Comparison of ENCODE assay signal across 15 cellular contexts in genomic region chrX:123975180-123975579, GRCh38. TPM values are rescaled to one million over a fixed set of nuclear protein-coding genes. Genes with fewer than 3 reads are reported as not detected.
DNase-seq lines count a peak whose midpoint lies in the region; ATAC-seq and TF ChIP-seq lines count a peak whose summit lies in the region.
"Had no signal": no experiment of that assay in that cellular context is flagged by ENCODE, and none has a peak within 500 bp of the region (broad histone marks: within the 10 kb centered on the region; RNA-seq: fewer than 3 reads in every experiment).

No MANE protein-coding gene starts in this region.

- H3K9me3 ChIP-seq in RWPE2 (ENCODE audit: severe bottlenecking), result no peaks in the 10 kb centered on the region
- H3K9me3 ChIP-seq in esophagus muscularis mucosa, result no peaks in the 10 kb centered on the region
- H3K9me3 ChIP-seq: adrenal gland, vagina had no signal

- peaks cover 42 to 58% (median 55%) of the 10 kb centered on the region in 3 donors for H3K4me1 Mint-ChIP-seq in T-cell

- TF ChIP-seq EP300 in esophagus muscularis mucosa (IDR thresholded peaks at IDR 0.05), result no peak

- no peak overlapping the region for H3K4me3 ChIP-seq in RWPE2 (ENCODE audit: severe bottlenecking)
- H3K4me3 ChIP-seq in esophagus muscularis mucosa, result peak overlapping the region in 1 of 4 donors; percentile 31
- H3K4me3 ChIP-seq: adrenal gland, vagina had no signal

- CTCF ChIA-PET in T-cell (lab: Charles Lee), result no interaction called here

- no peaks in the 10 kb centered on the region for H3K9me3 Mint-ChIP-seq in T-cell
- H3K9me3 Mint-ChIP-seq: stimulated activated effector memory CD8-positive, alpha-beta T cell treated with anti-CD3 and anti-CD28 coated beads, Interleukin-12 subunit alpha, Interleukin-12 subunit beta, amount 100 ng/mL, for 72 hours had no signal

- DNase-seq in EL (peak; percentile 31), RWPE2 (ENCODE audit: low spot score) (no peak), esophagus muscularis mucosa (ENCODE audit: extremely low spot score) (no peak), pulmonary artery endothelial cell (ENCODE audit: low read depth, low spot score) (peak; percentile 20), T-cell (no peak), NCI-H128 (lab: John Stamatoyannopoulos, UW; ENCODE audit: unreplicated experiment) (no peak), retina (no peak), RKO (ENCODE audit: low spot score) (no peak)
- DNase-seq: activated T-cell treated with anti-CD3 and anti-CD28 coated beads, Interleukin-2, amount 50 U/mL, for 1 hour; adrenal gland; effector CD4-positive, alpha-beta T cell; stimulated activated CD4-positive, alpha-beta T cell treated with anti-CD3 and anti-CD28 coated beads, Interleukin-4, amount 100 ng/mL, for 24 hours had no signal

- no peak overlapping the region for H3K27ac Mint-ChIP-seq in T-cell
- H3K27ac Mint-ChIP-seq: stimulated activated effector memory CD8-positive, alpha-beta T cell treated with anti-CD3 and anti-CD28 coated beads, Interleukin-12 subunit alpha, Interleukin-12 subunit beta, amount 100 ng/mL, for 72 hours had no signal

- TF ChIP-seq CTCF in RWPE2 (IDR thresholded peaks at IDR 0.05; ENCODE audit: poor library complexity, severe bottlenecking) (no peak), esophagus muscularis mucosa (IDR thresholded peaks at IDR 0.05) (no peak)

- 51% methylated on average over 6 of the region's 6 CpGs for WGBS in esophagus muscularis mucosa

- intact Hi-C loops in esophagus muscularis mucosa (cut with DNase I), result loop anchor here (2.0 kb wide), 1 partner anchor 14 kb away; the partner anchor contains the start of gene STAG2

- no peaks in the 10 kb centered on the region for H3K36me3 Mint-ChIP-seq in T-cell

- peak; percentile 49; the same call in 1 of the 3 replicates for ATAC-seq in RWPE2 (ENCODE audit: low read depth)
- ATAC-seq in T-cell (replicated peaks in 1 of 4), result no peak
- ATAC-seq: stimulated activated effector memory CD8-positive, alpha-beta T cell treated with anti-CD3 and anti-CD28 coated beads, Interleukin-12 subunit alpha, Interleukin-12 subunit beta, amount 100 ng/mL, for 72 hours had no signal

- TF ChIP-seq POLR2A in esophagus muscularis mucosa (IDR thresholded peaks at IDR 0.05; ENCODE audit: low read depth), result no peak

- no peak overlapping the region for H3K4me3 Mint-ChIP-seq in T-cell
- H3K4me3 Mint-ChIP-seq: stimulated activated effector memory CD8-positive, alpha-beta T cell treated with anti-CD3 and anti-CD28 coated beads, Interleukin-12 subunit alpha, Interleukin-12 subunit beta, amount 100 ng/mL, for 72 hours had no signal

- no peaks in the 10 kb centered on the region for H3K27me3 ChIP-seq in RWPE2 (ENCODE audit: insufficient read depth, poor library complexity, severe bottlenecking)
- no peaks in the 10 kb centered on the region for H3K27me3 ChIP-seq in esophagus muscularis mucosa
- H3K27me3 ChIP-seq: adrenal gland, vagina had no signal

- peak overlapping the region; percentile 11 for H3K27ac ChIP-seq in RWPE2 (ENCODE audit: poor library complexity, severe bottlenecking)
- H3K27ac ChIP-seq in esophagus muscularis mucosa (replicated peaks in 1 of 4), result peak overlapping the region; percentile 34 to 78 (median 69)
- H3K27ac ChIP-seq: adrenal gland, C4-2B, vagina had no signal

- no peaks in the 10 kb centered on the region for H3K27me3 Mint-ChIP-seq in T-cell

- H3K4me1 ChIP-seq in RWPE2 (ENCODE audit: insufficient read depth, poor library complexity, severe bottlenecking) (no peaks in the 10 kb centered on the region), esophagus muscularis mucosa (peaks cover 5 to 89% (median 64%) of the 10 kb centered on the region in 4 donors)

- H3K36me3 ChIP-seq in RWPE2 (ENCODE audit: low read depth) (no peaks in the 10 kb centered on the region), esophagus muscularis mucosa (no peaks in the 10 kb centered on the region)
- H3K36me3 ChIP-seq: adrenal gland, vagina had no signal

- POLR2A ChIA-PET in T-cell (lab: Charles Lee), result no interaction called here

RNA-seq across cellular contexts. Expression of gene STAG2, which starts 13.7 kb away (rescaled TPM):
- total RNA-seq in esophagus muscularis mucosa (10 to 100 TPM; 60.6 to 94.3 (median 84.7) TPM), pulmonary artery endothelial cell (87.6 and 112 TPM in 2 replicates), T-cell (10 to 100 TPM; 80.7 to 98.7 (median 95.2) TPM)

Comparison
In these comparisons a context has a peak if more than half of its experiments do, and no peak if none do; other contexts are left out.
1. DNase-seq: peak in EL (single experiment) and pulmonary artery endothelial cell (single experiment); none in RWPE2 (single experiment), esophagus muscularis mucosa (single experiment), T-cell (0 of 34), NCI-H128 (single experiment), retina (single experiment) and RKO (single experiment).